ENCODE assay signal across 13 cellular contexts in the genomic region with DNA sequence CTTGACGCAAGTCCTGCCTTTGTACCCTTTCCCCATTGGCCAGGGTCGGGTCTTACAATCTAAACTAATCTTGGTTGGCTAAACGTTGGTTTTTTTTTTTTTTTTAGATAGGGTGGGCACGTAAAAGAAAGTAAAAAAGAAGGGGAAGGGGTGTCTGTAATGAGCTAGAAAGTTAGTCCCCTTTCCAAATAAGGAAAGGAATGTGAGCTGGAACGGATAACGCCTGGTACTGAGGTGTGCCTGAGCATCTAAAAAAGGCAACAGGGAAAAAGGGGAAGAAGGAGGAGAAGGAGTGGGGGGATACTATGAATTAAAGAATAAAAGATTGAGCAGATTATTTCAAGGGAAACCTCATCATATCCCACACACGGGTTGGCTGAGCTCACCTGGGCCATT.
DNase-seq lines count a peak whose midpoint lies in the region; ATAC-seq and TF ChIP-seq lines count a peak whose summit lies in the region.
"Had no signal": no experiment of that assay in that cellular context is flagged by ENCODE, and none has a peak within 500 bp of the region (broad histone marks: within the 10 kb centered on the region; RNA-seq: fewer than 3 reads in every experiment).

No MANE protein-coding gene starts in this region.

- POLR2A ChIA-PET in PC-9 (lab: Charles Lee; ENCODE audit: unreplicated experiment): interaction anchor here (0.5 to 0.9 kb wide), 5 partner anchors 29 to 107 kb away, joined by 3 to 19 read pairs (median 7); no protein-coding TSS in a partner anchor
- POLR2A ChIA-PET in naive thymus-derived CD4-positive, alpha-beta T cell (lab: Charles Lee): no interaction called here

- peak overlapping the region; percentile 97 for H3K27ac Mint-ChIP-seq in osteocyte (ENCODE audit: unreplicated experiment)
- no peak overlapping the region for H3K27ac Mint-ChIP-seq in naive thymus-derived CD4-positive, alpha-beta T cell

- TF ChIP-seq POLR2A in esophagus squamous epithelium (IDR thresholded peaks at IDR 0.05): no peak

- H3K4me3 ChIP-seq in PC-9 (no peak overlapping the region), esophagus squamous epithelium (no peak overlapping the region)
- no peak overlapping the region for H3K4me3 ChIP-seq in naive thymus-derived CD4-positive, alpha-beta T cell (ENCODE audit: low read length)
- H3K4me3 ChIP-seq: GM12878, SJCRH30 had no signal

- no peaks in the 10 kb centered on the region for H3K9me3 Mint-ChIP-seq in osteocyte (ENCODE audit: unreplicated experiment)
- no peaks in the 10 kb centered on the region for H3K9me3 Mint-ChIP-seq in naive thymus-derived CD4-positive, alpha-beta T cell

- peak overlapping the region; percentile 71; the same call in 1 of the 2 replicates for H2AFZ ChIP-seq in PC-9

- H3K27me3 Mint-ChIP-seq in osteocyte (ENCODE audit: unreplicated experiment): no peaks in the 10 kb centered on the region
- H3K27me3 Mint-ChIP-seq in naive thymus-derived CD4-positive, alpha-beta T cell: peaks cover 0 to 5% (median 0%) of the 10 kb centered on the region in 5 donors

- H3K27me3 ChIP-seq in PC-9 (ENCODE audit: insufficient read depth, low read depth): no peaks in the 10 kb centered on the region
- H3K27me3 ChIP-seq in esophagus squamous epithelium: no peaks in the 10 kb centered on the region
- H3K27me3 ChIP-seq in naive thymus-derived CD4-positive, alpha-beta T cell (ENCODE audit: control insufficient read depth in 2 of 2, insufficient read depth in 2 of 2, low read length in 2 of 2): no peaks in the 10 kb centered on the region

- peak overlapping the region; percentile 22 for H3K4me2 ChIP-seq in PC-9

- no peak for ATAC-seq in HG03280 (IDR thresholded peaks at IDR 0.05; ENCODE audit: unreplicated experiment)
- ATAC-seq in naive thymus-derived CD4-positive, alpha-beta T cell: no peak
- ATAC-seq: GM12878 had no signal

- DNase-seq in PC-9 (no peak), esophagus squamous epithelium (lab: John Stamatoyannopoulos, UW) (no peak), osteocyte (ENCODE audit: extremely low spot score, unreplicated experiment) (no peak), hepatic stellate cell (ENCODE audit: low spot score) (no peak), NCI-H82 treated with DMSO at 0.1 percent for 48 hours (lab: John Stamatoyannopoulos, UW; ENCODE audit: unreplicated experiment) (no peak)
- DNase-seq in naive thymus-derived CD4-positive, alpha-beta T cell: no peak
- DNase-seq: activated T-cell treated with anti-CD3 and anti-CD28 coated beads, Interleukin-2, amount 50 U/mL, for 1 hour; NCI-H1436 treated with DMSO at 0.1 percent for 48 hours; NCI-H774 had no signal

- H3K79me2 ChIP-seq in PC-9 (ENCODE audit: low read depth): no peaks in the 10 kb centered on the region

- no peaks in the 10 kb centered on the region for H3K36me3 Mint-ChIP-seq in osteocyte (ENCODE audit: unreplicated experiment)
- no peaks in the 10 kb centered on the region for H3K36me3 Mint-ChIP-seq in naive thymus-derived CD4-positive, alpha-beta T cell

- no peaks in the 10 kb centered on the region for H3K9me2 ChIP-seq in PC-9 (ENCODE audit: insufficient read depth)

- H3K36me3 ChIP-seq in PC-9 (ENCODE audit: low read depth) (no peaks in the 10 kb centered on the region), esophagus squamous epithelium (no peaks in the 10 kb centered on the region)
- H3K36me3 ChIP-seq in naive thymus-derived CD4-positive, alpha-beta T cell (ENCODE audit: control insufficient read depth in 2 of 3, insufficient read depth in 3 of 3, low read length in 3 of 3): no peaks in the 10 kb centered on the region
- H3K36me3 ChIP-seq: SJCRH30 had no signal

- H3K4me1 Mint-ChIP-seq in osteocyte (ENCODE audit: unreplicated experiment): peaks cover 49% of the 10 kb centered on the region
- H3K4me1 Mint-ChIP-seq in naive thymus-derived CD4-positive, alpha-beta T cell: peaks cover 0 to 11% (median 4%) of the 10 kb centered on the region in 7 donors

- CTCF ChIA-PET in PC-9 (lab: Charles Lee): interaction anchor here (0.6 to 1.8 kb wide), 6 partner anchors 10 to 117 kb away, joined by 3 to 10 read pairs (median 4); no protein-coding TSS in a partner anchor
- CTCF ChIA-PET in naive thymus-derived CD4-positive, alpha-beta T cell (lab: Charles Lee): interaction anchor here (0.6 to 2.1 kb wide), 5 partner anchors 10 to 145 kb away, joined by 3 to 8 read pairs (median 6); no protein-coding TSS in a partner anchor

- H3K9me3 ChIP-seq in PC-9 (ENCODE audit: insufficient read depth, low read depth) (no peaks in the 10 kb centered on the region), esophagus squamous epithelium (no peaks in the 10 kb centered on the region)
- no peaks in the 10 kb centered on the region for H3K9me3 ChIP-seq in naive thymus-derived CD4-positive, alpha-beta T cell (ENCODE audit: control insufficient read depth in 2 of 3, low read length in 3 of 3)
- H3K9me3 ChIP-seq: SJCRH30 had no signal

- peaks cover 12% of the 10 kb centered on the region for H3F3A ChIP-seq in PC-9 (ENCODE audit: insufficient read depth, low read depth)

- H3K27ac ChIP-seq in 22Rv1 (peak overlapping the region; percentile 36), PC-9 (peak overlapping the region; percentile 62), esophagus squamous epithelium (peak overlapping the region; percentile 63 to 85 (median 82))
- no peak overlapping the region for H3K27ac ChIP-seq in naive thymus-derived CD4-positive, alpha-beta T cell (ENCODE audit: low read depth, low read length)
- H3K27ac ChIP-seq: SJCRH30 had no signal

- no peak overlapping the region for H3K4me3 Mint-ChIP-seq in osteocyte (ENCODE audit: unreplicated experiment)
- no peak overlapping the region for H3K4me3 Mint-ChIP-seq in naive thymus-derived CD4-positive, alpha-beta T cell

- WGBS in esophagus squamous epithelium, 2 donors: 71% methylated on average over 5 to 7 of the region's 7 CpGs

- intact Hi-C loops in PC-9 (cut with micrococcal nuclease; ENCODE audit: unreplicated experiment) (no loop called here), esophagus squamous epithelium (cut with DNase I) (no loop called here)
- intact Hi-C loops in naive thymus-derived CD4-positive, alpha-beta T cell (cut with micrococcal nuclease): loop anchor here in 1 of 2 donors (5.0 kb wide), 1 partner anchor 47 kb away; no protein-coding TSS in a partner anchor

- no peak for TF ChIP-seq CTCF in 22Rv1 (IDR thresholded peaks at IDR 0.05)
- TF ChIP-seq CTCF in PC-9 (conservative IDR thresholded peaks at IDR 0.05): no peak
- no peak for TF ChIP-seq CTCF in esophagus squamous epithelium (IDR thresholded peaks at IDR 0.05)
- no peak for TF ChIP-seq CTCF in osteocyte (IDR thresholded peaks at IDR 0.05)

- TSS peak; percentile 63 for BruUV-seq in PC-9 (replicated peaks; lab: Mats Ljungman, UMichigan)

- no peaks in the 10 kb centered on the region for H4K20me1 ChIP-seq in PC-9 (ENCODE audit: insufficient read depth)

- H3K4me1 ChIP-seq in PC-9 (replicated peaks; ENCODE audit: insufficient read depth) (peaks cover 23% of the 10 kb centered on the region), esophagus squamous epithelium (peaks cover 26 to 79% (median 76%) of the 10 kb centered on the region in 3 donors)
- H3K4me1 ChIP-seq in naive thymus-derived CD4-positive, alpha-beta T cell (ENCODE audit: control insufficient read depth in 2 of 2, insufficient read depth in 2 of 2, low read length in 2 of 2): no peaks in the 10 kb centered on the region
